ENCODE assay signal across 1 cellular context in genomic region chr3:76997733-76998132, GRCh38.
TF ChIP-seq lines count a peak whose summit lies in the region.

No MANE protein-coding gene starts in this region.

TF ChIP-seq in GM23338, 12 proteins besides CTCF, POLR2A, EP300 and RAD21 (continued from another document):
- no peak for TF ChIP-seq ZNF462 (CRISPR knock-in tag; IDR thresholded peaks at IDR 0.05)
